26 cellular contexts compared by ENCODE assay signal in the genomic region with DNA sequence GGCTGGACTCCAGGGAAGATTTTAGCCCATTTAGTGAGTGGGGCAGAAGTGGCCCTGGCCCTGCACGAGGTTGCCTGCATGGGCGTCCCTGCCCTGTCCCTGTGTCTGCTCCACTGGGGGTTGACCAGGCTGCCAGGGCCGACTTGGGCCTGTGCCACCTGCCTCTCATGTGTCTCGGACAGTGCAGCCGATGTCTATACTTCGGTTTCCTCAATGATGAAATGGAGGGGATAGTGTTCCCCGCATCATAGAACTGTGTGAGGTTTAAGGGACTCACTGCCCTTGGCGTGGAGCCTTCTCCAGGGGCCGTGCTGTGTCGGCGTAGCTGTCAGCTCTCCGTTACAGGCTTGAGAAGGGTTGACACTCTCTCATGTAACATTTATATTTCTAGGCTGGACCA.
"Had no signal": no experiment of that assay in that cellular context is flagged by ENCODE, and none has a peak within 500 bp of the region (broad histone marks: within the 10 kb centered on the region; RNA-seq: fewer than 3 reads in every experiment).

No MANE protein-coding gene starts in this region.

- H3K9me3 ChIP-seq: gastroesophageal sphincter, heart left ventricle, transverse colon, uterus had no signal

- H3K4me3 ChIP-seq: gastroesophageal sphincter, heart left ventricle, smooth muscle cell, transverse colon, uterus had no signal

- H3K4me1 Mint-ChIP-seq: activated naive CD8-positive, alpha-beta T cell treated with anti-CD3 and anti-CD28 coated beads, Interleukin-2, amount 50 U/mL, for 24 hours; brain had no signal

- H3K4me1 ChIP-seq: transverse colon, uterus had no signal

- H3K36me3 Mint-ChIP-seq: natural killer cell had no signal

- H3K4me3 Mint-ChIP-seq: activated CD4-positive, alpha-beta memory T cell treated with anti-CD3 and anti-CD28 coated beads, Interleukin-2, amount 10 ng/mL, durations not matched to agents 7 days and 5 days; activated CD4-positive, alpha-beta T cell treated with anti-CD3 and anti-CD28 coated beads, Interleukin-2, amount 10 ng/mL, durations not matched to agents 24 days and 14 days; activated naive CD8-positive, alpha-beta T cell treated with anti-CD3 and anti-CD28 coated beads, Interleukin-2, amount 50 U/mL, for 24 hours; activated T-cell treated with anti-CD3 and anti-CD28 coated beads, Interleukin-2, amount 50 U/mL, for 72 hours; brain; stimulated activated naive B cell treated with anti-CD40 and anti-IgM and Interleukin-4, amounts not matched to agents 10 μg/mL and 1 μg/mL and 100 μg/mL, for 72 hours had no signal

- H3K36me3 ChIP-seq: uterus had no signal

- ATAC-seq: activated CD4-positive, CD25-positive, alpha-beta regulatory T cell treated with anti-CD3 and anti-CD28 coated beads, Interleukin-2, amount 50 U/mL, for 24 hours; activated naive CD8-positive, alpha-beta T cell treated with anti-CD3 and anti-CD28 coated beads, Interleukin-2, amount 50 U/mL, for 24 hours; activated T-cell treated with anti-CD3 and anti-CD28 coated beads, Interleukin-2, amount 50 U/mL, for 72 hours; esophagus mucosa; gastroesophageal sphincter; left colon; sciatic nerve; stimulated activated naive B cell treated with anti-CD40 and anti-IgM and Interleukin-4, amounts not matched to agents 10 μg/mL and 1 μg/mL and 100 μg/mL, for 72 hours had no signal

- H3K27ac Mint-ChIP-seq: activated CD4-positive, alpha-beta memory T cell treated with anti-CD3 and anti-CD28 coated beads, Interleukin-2, amount 10 ng/mL, durations not matched to agents 7 days and 5 days; activated CD4-positive, alpha-beta T cell treated with anti-CD3 and anti-CD28 coated beads, Interleukin-2, amount 10 ng/mL, durations not matched to agents 24 days and 14 days; activated naive CD8-positive, alpha-beta T cell treated with anti-CD3 and anti-CD28 coated beads, Interleukin-2, amount 50 U/mL, for 24 hours; stimulated activated naive B cell treated with anti-CD40 and anti-IgM and Interleukin-4, amounts not matched to agents 10 μg/mL and 1 μg/mL and 100 μg/mL, for 72 hours had no signal

- DNase-seq: activated CD4-positive, alpha-beta memory T cell treated with anti-CD3 and anti-CD28 coated beads, Interleukin-2, amount 10 ng/mL, durations not matched to agents 7 days and 5 days; activated CD4-positive, alpha-beta T cell treated with anti-CD3 and anti-CD28 coated beads, Interleukin-2, amount 10 ng/mL, durations not matched to agents 24 days and 14 days; activated gamma-delta T cell; activated naive CD4-positive, alpha-beta T cell treated with anti-CD3 and anti-CD28 coated beads, Interleukin-2, amount 50 U/mL, for 16 hours; activated naive CD8-positive, alpha-beta T cell treated with anti-CD3 and anti-CD28 coated beads, Interleukin-2, amount 50 U/mL, for 24 hours; activated T-cell treated with anti-CD3 and anti-CD28 coated beads, Interleukin-2, amount 50 U/mL, for 72 hours; caudate nucleus; dermis blood vessel endothelial cell; effector CD8-positive, alpha-beta T cell; left colon; mammary epithelial cell; midbrain; natural killer cell; stimulated activated CD4-positive, alpha-beta T cell treated with anti-CD3 and anti-CD28 coated beads, Interleukin-15, amount 100 ng/mL, for 24 hours; stimulated activated naive B cell treated with anti-CD40 and anti-IgM and Interleukin-4, amounts not matched to agents 10 μg/mL and 1 μg/mL and 100 μg/mL, for 72 hours; SW 1271; T-helper 2 cell; transverse colon; uterus had no signal

- H3K27ac ChIP-seq: gastroesophageal sphincter, heart left ventricle, transverse colon, uterus had no signal

- H3K27me3 ChIP-seq: gastroesophageal sphincter, heart left ventricle, transverse colon, uterus had no signal

- H3K9me3 Mint-ChIP-seq: activated CD4-positive, alpha-beta memory T cell treated with anti-CD3 and anti-CD28 coated beads, Interleukin-2, amount 10 ng/mL, durations not matched to agents 7 days and 5 days; activated CD4-positive, alpha-beta T cell treated with anti-CD3 and anti-CD28 coated beads, Interleukin-2, amount 10 ng/mL, durations not matched to agents 24 days and 14 days; activated naive CD8-positive, alpha-beta T cell treated with anti-CD3 and anti-CD28 coated beads, Interleukin-2, amount 50 U/mL, for 24 hours; activated T-cell treated with anti-CD3 and anti-CD28 coated beads, Interleukin-2, amount 50 U/mL, for 72 hours; brain; natural killer cell; stimulated activated naive B cell treated with anti-CD40 and anti-IgM and Interleukin-4, amounts not matched to agents 10 μg/mL and 1 μg/mL and 100 μg/mL, for 72 hours had no signal

- H3K27me3 Mint-ChIP-seq: activated CD4-positive, alpha-beta memory T cell treated with anti-CD3 and anti-CD28 coated beads, Interleukin-2, amount 10 ng/mL, durations not matched to agents 7 days and 5 days; activated CD4-positive, alpha-beta T cell treated with anti-CD3 and anti-CD28 coated beads, Interleukin-2, amount 10 ng/mL, durations not matched to agents 24 days and 14 days; activated naive CD8-positive, alpha-beta T cell treated with anti-CD3 and anti-CD28 coated beads, Interleukin-2, amount 50 U/mL, for 24 hours; brain; stimulated activated naive B cell treated with anti-CD40 and anti-IgM and Interleukin-4, amounts not matched to agents 10 μg/mL and 1 μg/mL and 100 μg/mL, for 72 hours had no signal
